Comparison of ENCODE assay signal across 8 cellular contexts in genomic region chr3:73868688-73869315, GRCh38.
DNase-seq lines count a peak whose midpoint lies in the region; ATAC-seq and TF ChIP-seq lines count a peak whose summit lies in the region.

No MANE protein-coding gene starts in this region.

- peak; percentile 20 for TF ChIP-seq CTCF in GM12873 (IDR thresholded peaks at IDR 0.05; ENCODE audit: insufficient read depth, low read depth, low read length, missing control alignments)
- peak; percentile 93 for TF ChIP-seq CTCF in chondrocyte (IDR thresholded peaks at IDR 0.05)

- H3K9ac ChIP-seq in mesenchymal stem cell (ENCODE audit: low read length): peak overlapping the region; percentile 74

- H3K27ac ChIP-seq in mesenchymal stem cell (ENCODE audit: low read length, poor library complexity, severe bottlenecking): no peak overlapping the region

- H3K27me3 ChIP-seq in mesenchymal stem cell (ENCODE audit: control insufficient read depth in 1 of 2, insufficient read depth in 1 of 2, low read length in 2 of 2): peaks cover 0 to 7% of the 10 kb centered on the region in 2 experiments

- H2AFZ ChIP-seq in mesenchymal stem cell (ENCODE audit: low read depth, low read length): no peak overlapping the region

- H3K18ac ChIP-seq in mesenchymal stem cell (ENCODE audit: low read depth in 1 of 2, low read length in 2 of 2): no peak overlapping the region

- H3K9me3 Mint-ChIP-seq in chondrocyte (ENCODE audit: low read depth): no peaks in the 10 kb centered on the region

- DNase-seq in NCI-H2171 treated with DMSO at 0.1 percent for 48 hours (lab: John Stamatoyannopoulos, UW) (peak; percentile 2), chondrocyte (ENCODE audit: low spot score) (no peak), mesenchymal stem cell (peak; percentile 47), SW 1271 (lab: John Stamatoyannopoulos, UW) (no peak), cortex of kidney (lab: John Stamatoyannopoulos, UW) (no peak)

- no peak overlapping the region for H2BK5ac ChIP-seq in mesenchymal stem cell (ENCODE audit: low read depth, low read length, poor library complexity, severe bottlenecking)

- H3K4ac ChIP-seq in mesenchymal stem cell (ENCODE audit: low read depth in 1 of 2, low read length in 2 of 2): no peak overlapping the region

- H2AK5ac ChIP-seq in mesenchymal stem cell (ENCODE audit: low read length, severe bottlenecking): no peak overlapping the region

- H3K27me3 Mint-ChIP-seq in chondrocyte (ENCODE audit: low read depth): peaks cover 7% of the 10 kb centered on the region

- H3K4me1 ChIP-seq in mesenchymal stem cell (ENCODE audit: control insufficient read depth, insufficient read depth, low read depth, low read length): no peaks in the 10 kb centered on the region

- 80% methylated on average over 1 of the region's 3 CpGs for WGBS in mesenchymal stem cell

- H3K4me3 ChIP-seq in mesenchymal stem cell (ENCODE audit: insufficient read depth in 1 of 2, low read depth in 1 of 2, low read length in 2 of 2): no peak overlapping the region

- H3K4me2 ChIP-seq in mesenchymal stem cell (ENCODE audit: low read length, poor library complexity, severe bottlenecking): no peak overlapping the region

- H2BK12ac ChIP-seq in mesenchymal stem cell (ENCODE audit: low read length in 2 of 2): no peak overlapping the region

- no peaks in the 10 kb centered on the region for H3K9me3 ChIP-seq in mesenchymal stem cell (ENCODE audit: control insufficient read depth, low read length)

- no peaks in the 10 kb centered on the region for H3K36me3 Mint-ChIP-seq in chondrocyte (ENCODE audit: low read depth)

- H3K23ac ChIP-seq in mesenchymal stem cell (ENCODE audit: low read length in 2 of 2): no peak overlapping the region

- no peak overlapping the region for H2BK15ac ChIP-seq in mesenchymal stem cell (ENCODE audit: low read depth, poor library complexity, severe bottlenecking)

- no peak overlapping the region for H3K27ac Mint-ChIP-seq in chondrocyte (ENCODE audit: unreplicated experiment)

- H3K79me1 ChIP-seq in mesenchymal stem cell (replicated peaks; ENCODE audit: low read length, poor library complexity, severe bottlenecking): no peaks in the 10 kb centered on the region

- ATAC-seq in GM18511 (IDR thresholded peaks at IDR 0.05; ENCODE audit: unreplicated experiment): no peak
- ATAC-seq in HG03045 (IDR thresholded peaks at IDR 0.05; ENCODE audit: unreplicated experiment): no peak

- H4K91ac ChIP-seq in mesenchymal stem cell (ENCODE audit: low read length): no peak overlapping the region

- no peak overlapping the region for H2BK120ac ChIP-seq in mesenchymal stem cell (ENCODE audit: low read depth, low read length)

- H3K4me3 Mint-ChIP-seq in chondrocyte (ENCODE audit: unreplicated experiment): no peak overlapping the region

- H4K8ac ChIP-seq in mesenchymal stem cell (ENCODE audit: low read length): no peak overlapping the region

- no peaks in the 10 kb centered on the region for H3K36me3 ChIP-seq in mesenchymal stem cell (ENCODE audit: control insufficient read depth in 1 of 2, insufficient read depth in 2 of 2, low read depth in 1 of 2, low read length in 2 of 2)

- H3K14ac ChIP-seq in mesenchymal stem cell (ENCODE audit: low read length in 2 of 2): no peak overlapping the region

- H3K4me1 Mint-ChIP-seq in chondrocyte (ENCODE audit: low read depth): no peaks in the 10 kb centered on the region

Comparison
In these comparisons a context has a peak if more than half of its experiments do, and no peak if none do; other contexts are left out.
1. DNase-seq: peak in NCI-H2171 treated with DMSO at 0.1 percent for 48 hours (single experiment) and mesenchymal stem cell (single experiment); none in chondrocyte (single experiment), SW 1271 (0 of 2) and cortex of kidney (single experiment).